17 cellular contexts compared by ENCODE assay signal in the genomic region with DNA sequence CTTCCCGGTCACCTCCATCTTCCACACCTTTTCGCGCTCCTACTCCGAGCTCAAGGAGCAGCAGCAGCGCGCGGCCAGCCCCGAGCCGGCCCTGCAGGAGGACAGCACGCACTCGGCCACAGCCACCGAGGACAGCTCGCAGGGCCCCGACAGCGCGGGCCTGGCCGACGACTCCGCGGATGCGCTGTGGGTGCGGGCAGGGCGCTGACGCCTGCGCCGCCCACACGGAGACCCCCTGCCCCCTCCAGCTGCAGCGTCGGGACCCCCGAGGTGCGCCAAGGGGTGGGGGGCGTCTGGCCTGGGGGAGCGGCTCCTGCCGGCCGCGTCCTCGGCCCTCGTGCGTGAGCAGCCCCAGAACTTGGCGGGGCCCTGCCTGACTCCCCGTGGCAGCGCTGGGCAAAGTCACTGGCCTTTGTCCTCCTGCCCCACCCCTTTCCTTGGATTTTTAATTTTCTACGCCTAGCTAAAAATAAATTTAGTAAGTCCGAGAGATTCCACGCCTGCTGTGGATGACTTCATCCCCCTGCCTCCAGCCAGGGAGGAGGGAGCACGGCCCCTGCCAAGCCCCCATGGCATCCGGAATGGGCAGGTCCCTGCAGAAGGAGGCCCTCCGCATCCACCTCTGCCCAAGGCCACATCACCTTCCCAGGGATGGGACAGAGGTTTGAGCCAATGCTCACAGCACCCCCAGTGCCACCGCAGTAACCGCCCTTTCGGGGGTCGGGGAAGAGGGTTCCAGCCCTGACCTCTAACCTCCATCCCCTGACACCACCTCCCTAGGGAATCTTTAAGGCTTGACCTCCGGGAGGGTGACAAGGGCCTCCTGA. TPM values are rescaled to one million over a fixed set of nuclear protein-coding genes. Genes with fewer than 3 reads are reported as not detected.
DNase-seq lines count a peak whose midpoint lies in the region; ATAC-seq and TF ChIP-seq lines count a peak whose summit lies in the region.
"Had no signal": no experiment of that assay in that cellular context is flagged by ENCODE, and none has a peak within 500 bp of the region (broad histone marks: within the 10 kb centered on the region; RNA-seq: fewer than 3 reads in every experiment).

No MANE protein-coding gene starts in this region.

- H3K4me3 ChIP-seq in right lobe of liver, result no peak overlapping the region
- H3K4me3 ChIP-seq: breast epithelium, Peyer's patch, thoracic aorta had no signal

- no peak for TF ChIP-seq CTCF in right lobe of liver (IDR thresholded peaks at IDR 0.05)

- WGBS in right lobe of liver (ENCODE audit: insufficient coverage, low coverage, low lambda C conversion rate, missing lambda C conversion rate), result 64% methylated on average over 5 of the region's 53 CpGs

- no peak for TF ChIP-seq POLR2A in right lobe of liver (IDR thresholded peaks at IDR 0.05)
- TF ChIP-seq POLR2A in erythroblast (IDR thresholded peaks at IDR 0.05; ENCODE audit: low read length), result no peak

- peak overlapping the region; percentile 63 for H3K4me3 Mint-ChIP-seq in T-helper 17 cell
- H3K4me3 Mint-ChIP-seq: activated CD4-positive, alpha-beta T cell treated with anti-CD3 and anti-CD28 coated beads, Interleukin-2, amount 10 ng/mL, durations not matched to agents 7 days and 5 days; CD8-positive, alpha-beta T cell; T-helper 1 cell treated with Interleukin-12 subunit alpha and Interleukin-12 subunit beta and Interleukin-4 antibody, amounts not matched to agents 30 μg/mL and 1 μg/mL, for 36 hours had no signal

- intact Hi-C loops in Right ventricle myocardium superior (cut with DNase I), result no loop called here
- intact Hi-C loops in right lobe of liver (cut with DNase I), result no loop called here

- H3K27ac Mint-ChIP-seq in T-helper 17 cell, result peak overlapping the region; percentile 59
- H3K27ac Mint-ChIP-seq: activated CD4-positive, alpha-beta T cell treated with anti-CD3 and anti-CD28 coated beads, Interleukin-2, amount 10 ng/mL, durations not matched to agents 7 days and 5 days; CD8-positive, alpha-beta T cell; T-helper 1 cell treated with Interleukin-12 subunit alpha and Interleukin-12 subunit beta and Interleukin-4 antibody, amounts not matched to agents 30 μg/mL and 1 μg/mL, for 36 hours had no signal

- H3K27me3 ChIP-seq in right lobe of liver, result no peaks in the 10 kb centered on the region
- H3K27me3 ChIP-seq: breast epithelium, Peyer's patch had no signal

- DNase-seq in T-helper 17 cell, result no peak
- DNase-seq in Right ventricle myocardium superior, result no peak
- DNase-seq in right lobe of liver, result peak in 2 of 3 donors; percentile 50 to 51
- DNase-seq in stimulated activated CD8-positive, alpha-beta memory T cell treated with anti-CD3 and anti-CD28 coated beads, Interleukin-4, amount 100 ng/mL, for 48 hours, result peak; percentile 19
- DNase-seq in amniotic stem cell (lab: John Stamatoyannopoulos, UW), result no peak
- DNase-seq in erythroblast (lab: John Stamatoyannopoulos, UW), result no peak
- DNase-seq in NCI-H345 (lab: John Stamatoyannopoulos, UW), result no peak
- DNase-seq: activated CD4-positive, alpha-beta T cell treated with anti-CD3 and anti-CD28 coated beads, Interleukin-2, amount 10 ng/mL, durations not matched to agents 7 days and 5 days; activated naive CD4-positive, alpha-beta T cell; activated T-cell treated with anti-CD3 and anti-CD28 coated beads for 4 hours; NCI-H1092 treated with DMSO at 0.1 percent for 48 hours; NK-92 treated with Interleukin-12 subunit alpha and Interleukin-12 subunit beta, amount 100 ng/mL, for 24 hours had no signal

- peaks cover 0 to 18% (median 8%) of the 10 kb centered on the region in 4 donors for H3K36me3 ChIP-seq in right lobe of liver
- H3K36me3 ChIP-seq: breast epithelium had no signal

- H3K27me3 Mint-ChIP-seq in T-helper 17 cell, result no peaks in the 10 kb centered on the region
- H3K27me3 Mint-ChIP-seq: activated CD4-positive, alpha-beta T cell treated with anti-CD3 and anti-CD28 coated beads, Interleukin-2, amount 10 ng/mL, durations not matched to agents 7 days and 5 days had no signal

- no peaks in the 10 kb centered on the region for H3K4me1 Mint-ChIP-seq in T-helper 17 cell
- H3K4me1 Mint-ChIP-seq: activated CD4-positive, alpha-beta T cell treated with anti-CD3 and anti-CD28 coated beads, Interleukin-2, amount 10 ng/mL, durations not matched to agents 7 days and 5 days had no signal

- no peak for ATAC-seq in T-helper 17 cell
- peak; percentile 11 for ATAC-seq in Right ventricle myocardium superior (ENCODE audit: poor library complexity)
- ATAC-seq in right lobe of liver, result peak in 2 of 4 donors; percentile 4 to 11
- ATAC-seq: CD8-positive, alpha-beta T cell had no signal

- peaks cover 5% of the 10 kb centered on the region for H3K36me3 Mint-ChIP-seq in T-helper 17 cell (ENCODE audit: low read depth)

- H3K27ac ChIP-seq in right lobe of liver, result no peak overlapping the region
- H3K27ac ChIP-seq: breast epithelium, Peyer's patch, thoracic aorta had no signal

- H3K9me3 ChIP-seq in T-helper 17 cell (ENCODE audit: control insufficient read depth, low read length, poor library complexity, severe bottlenecking), result peaks cover 10% of the 10 kb centered on the region
- peaks cover 0 to 17% (median 7%) of the 10 kb centered on the region in 4 donors for H3K9me3 ChIP-seq in right lobe of liver

- H3K4me1 ChIP-seq in right lobe of liver, result no peaks in the 10 kb centered on the region
- H3K4me1 ChIP-seq: breast epithelium, Peyer's patch had no signal

RNA-seq across cellular contexts. Expression of a gene that starts 51.6 kb away (rescaled TPM):
- 10 to 100 TPM; 43.6 to 56.9 TPM for total RNA-seq in T-helper 17 cell
- total RNA-seq in Right ventricle myocardium superior, result 25.4 TPM
- total RNA-seq in right lobe of liver, result 100 to 1,000 TPM in 3 of 6 experiments, 10 to 100 TPM in 3; 61.6 to 140 (median 95.8) TPM

Comparison
In these comparisons a context has a peak if more than half of its experiments do, and no peak if none do; other contexts are left out.
1. DNase-seq: peak in right lobe of liver (2 of 3) and stimulated activated CD8-positive, alpha-beta memory T cell treated with anti-CD3 and anti-CD28 coated beads, Interleukin-4, amount 100 ng/mL, for 48 hours (single experiment); none in T-helper 17 cell (0 of 3), Right ventricle myocardium superior (single experiment), amniotic stem cell (single experiment), erythroblast (0 of 2) and NCI-H345 (single experiment).